ENCODE assay signal across 12 cellular contexts in the genomic region with DNA sequence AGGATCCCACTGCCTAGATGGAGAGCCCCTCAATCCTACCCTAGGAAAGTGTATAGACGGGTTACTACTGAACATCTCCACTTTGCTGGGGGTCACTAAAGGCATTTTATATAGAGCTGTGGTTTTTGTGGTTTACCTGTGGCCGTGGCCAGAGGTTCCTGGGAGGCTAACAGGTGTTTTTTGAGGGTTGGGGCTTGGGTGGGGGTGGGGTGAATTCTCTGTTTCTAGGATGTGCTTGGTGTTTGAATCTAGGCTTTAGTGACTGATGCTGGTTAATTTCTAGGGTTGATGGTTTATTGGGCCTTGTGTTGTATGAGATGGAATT. TPM values are rescaled to one million over a fixed set of nuclear protein-coding genes. Genes with fewer than 3 reads are reported as not detected.
DNase-seq lines count a peak whose midpoint lies in the region; ATAC-seq and TF ChIP-seq lines count a peak whose summit lies in the region.
"Had no signal": no experiment of that assay in that cellular context is flagged by ENCODE, and none has a peak within 500 bp of the region (broad histone marks: within the 10 kb centered on the region; RNA-seq: fewer than 3 reads in every experiment).

No MANE protein-coding gene starts in this region.

- CTCF ChIA-PET in PC-3 (lab: Charles Lee), result interaction anchor here (1.1 kb wide), 1 partner anchor 515 kb away, joined by 3 read pairs; no protein-coding TSS in a partner anchor

- TF ChIP-seq POLR2A in gastroesophageal sphincter (IDR thresholded peaks at IDR 0.05), result no peak

- 0% methylated on average over 1 of the region's 2 CpGs; no CpG with 5 or more reads in 1 of the 2 donors for whole genome bisulfite sequencing in gastroesophageal sphincter (ENCODE audit: low coverage in 1 of 2), 2 donors

- H3K27me3 Mint-ChIP-seq in activated naive CD8-positive, alpha-beta T cell treated with anti-CD3 and anti-CD28 coated beads for 36 hours, result peaks cover 95% of the 10 kb centered on the region

- H3K9me2 ChIP-seq in PC-3 (replicated peaks; ENCODE audit: low read length), result no peaks in the 10 kb centered on the region

- no TSS peak for BruUV-seq in PC-3 (replicated peaks; lab: Mats Ljungman, UMichigan)

- peaks cover 6% of the 10 kb centered on the region for H3K9me3 Mint-ChIP-seq in activated naive CD8-positive, alpha-beta T cell treated with anti-CD3 and anti-CD28 coated beads for 36 hours
- H3K9me3 Mint-ChIP-seq: stimulated activated naive CD8-positive, alpha-beta T cell treated with anti-CD3 and anti-CD28 coated beads, Interleukin-15, Interleukin-2, amounts not matched to agents 100 ng/mL and 50 ng/mL, for 24 hours had no signal

- ATAC-seq in PC-3 (no peak), gastroesophageal sphincter (no peak), GM19351 (IDR thresholded peaks at IDR 0.05; ENCODE audit: unreplicated experiment) (no peak)

- DNase-seq in PC-3 (no peak), ecto neural progenitor cell (ENCODE audit: low spot score) (no peak), dorsolateral prefrontal cortex (no peak)
- DNase-seq in activated naive CD8-positive, alpha-beta T cell treated with anti-CD3 and anti-CD28 coated beads for 36 hours, result no peak
- DNase-seq: activated CD4-positive, CD25-positive, alpha-beta regulatory T cell treated with anti-CD3 and anti-CD28 coated beads, Interleukin-2, amount 50 U/mL, for 72 hours; activated effector memory CD4-positive, alpha-beta T cell treated with anti-CD3 and anti-CD28 coated beads, Interleukin-2, amount 50 U/mL, for 16 hours; NCI-H187 treated with DMSO at 0.1 percent for 48 hours had no signal

- no peak overlapping the region for H3K4me3 Mint-ChIP-seq in activated naive CD8-positive, alpha-beta T cell treated with anti-CD3 and anti-CD28 coated beads for 36 hours
- H3K4me3 Mint-ChIP-seq: stimulated activated naive CD8-positive, alpha-beta T cell treated with anti-CD3 and anti-CD28 coated beads, Interleukin-15, Interleukin-2, amounts not matched to agents 100 ng/mL and 50 ng/mL, for 24 hours had no signal

- peaks cover 28% of the 10 kb centered on the region for H3K4me1 Mint-ChIP-seq in activated naive CD8-positive, alpha-beta T cell treated with anti-CD3 and anti-CD28 coated beads for 36 hours

- H4K20me1 ChIP-seq in PC-3 (ENCODE audit: low read length), result no peaks in the 10 kb centered on the region

- H3K9me3 ChIP-seq in PC-3 (ENCODE audit: low read length) (no peaks in the 10 kb centered on the region), gastroesophageal sphincter (no peaks in the 10 kb centered on the region), skeletal muscle satellite cell (replicated peaks; ENCODE audit: low read length) (no peaks in the 10 kb centered on the region)

- peak overlapping the region; percentile 11; the same call in 1 of the 2 replicates for H3K4me3 ChIP-seq in GM08714 (ENCODE audit: low read length)
- H3K4me3 ChIP-seq in PC-3 (ENCODE audit: low read length), result peak overlapping the region; percentile 91
- H3K4me3 ChIP-seq in gastroesophageal sphincter, result peak overlapping the region in 1 of 2 donors; percentile 50
- H3K4me3 ChIP-seq in skeletal muscle satellite cell (ENCODE audit: low read length), result peak overlapping the region; percentile 86
- no peak overlapping the region for H3K4me3 ChIP-seq in dorsolateral prefrontal cortex

- no peaks in the 10 kb centered on the region for H3K36me3 ChIP-seq in PC-3 (ENCODE audit: low read depth, low read length)
- no peaks in the 10 kb centered on the region for H3K36me3 ChIP-seq in gastroesophageal sphincter
- H3K36me3 ChIP-seq in skeletal muscle satellite cell (ENCODE audit: insufficient read depth, low read length), result no peaks in the 10 kb centered on the region

- intact Hi-C loops in PC-3 (cut with micrococcal nuclease) (loop anchor here (2.0 kb wide), 2 partner anchors 132 to 310 kb away; a partner anchor contains a TSS), dorsolateral prefrontal cortex (cut with DNase I) (loop anchor here in 1 of 2 donors (5.0 kb wide), 1 partner anchor 675 kb away; no protein-coding TSS in a partner anchor)

- H3K27me3 ChIP-seq in PC-3 (ENCODE audit: low read length), result no peaks in the 10 kb centered on the region
- H3K27me3 ChIP-seq in gastroesophageal sphincter, result peaks cover 100% of the 10 kb centered on the region
- no peaks in the 10 kb centered on the region for H3K27me3 ChIP-seq in skeletal muscle satellite cell (ENCODE audit: control insufficient read depth, insufficient read depth, low read length)
- peaks cover 12 to 100% (median 91%) of the 10 kb centered on the region in 45 donors for H3K27me3 ChIP-seq in dorsolateral prefrontal cortex

- H3K27ac ChIP-seq in PC-3 (ENCODE audit: low read length) (no peak overlapping the region), gastroesophageal sphincter (peak overlapping the region in 3 of 4 donors; percentile 63 to 76 (median 75)), dorsolateral prefrontal cortex (no peak overlapping the region)

- peaks cover 21% of the 10 kb centered on the region for H3K79me2 ChIP-seq in PC-3 (ENCODE audit: low read length)

- H3K4me2 ChIP-seq in PC-3 (ENCODE audit: low read length) (peak overlapping the region; percentile 94), skeletal muscle satellite cell (ENCODE audit: low read length) (peak overlapping the region; percentile 90)

- peaks cover 4% of the 10 kb centered on the region for H3F3A ChIP-seq in PC-3 (ENCODE audit: low read length, unreplicated experiment)

- H3K27ac Mint-ChIP-seq in activated naive CD8-positive, alpha-beta T cell treated with anti-CD3 and anti-CD28 coated beads for 36 hours, result no peak overlapping the region
- H3K27ac Mint-ChIP-seq: stimulated activated naive CD8-positive, alpha-beta T cell treated with anti-CD3 and anti-CD28 coated beads, Interleukin-15, Interleukin-2, amounts not matched to agents 100 ng/mL and 50 ng/mL, for 24 hours had no signal

- peak overlapping the region; percentile 90 for H2AFZ ChIP-seq in PC-3 (ENCODE audit: low read length)

- no peak for TF ChIP-seq EP300 in gastroesophageal sphincter (IDR thresholded peaks at IDR 0.05)

- peaks cover 9% of the 10 kb centered on the region for H3K36me3 Mint-ChIP-seq in activated naive CD8-positive, alpha-beta T cell treated with anti-CD3 and anti-CD28 coated beads for 36 hours

- H3K4me1 ChIP-seq in PC-3 (ENCODE audit: insufficient read depth, low read length) (peaks cover 17% of the 10 kb centered on the region), gastroesophageal sphincter (peaks cover 0 to 38% (median 15%) of the 10 kb centered on the region in 3 donors), skeletal muscle satellite cell (ENCODE audit: control insufficient read depth, insufficient read depth, low read length) (peaks cover 3% of the 10 kb centered on the region)

- H3K9ac ChIP-seq in PC-3 (ENCODE audit: low read length) (peak overlapping the region; percentile 73), skeletal muscle satellite cell (ENCODE audit: low read depth, low read length) (peak overlapping the region; percentile 86)

- POLR2A ChIA-PET in PC-3 (lab: Charles Lee; ENCODE audit: unreplicated experiment), result interaction anchor here (0.5 kb wide), 1 partner anchor 649 kb away, joined by 4 read pairs; no protein-coding TSS in a partner anchor

- no peak for TF ChIP-seq CTCF in PC-3 (conservative IDR thresholded peaks at IDR 0.05; ENCODE audit: low read depth, low read length)
- TF ChIP-seq CTCF in gastroesophageal sphincter (IDR thresholded peaks at IDR 0.05), result no peak
- TF ChIP-seq CTCF in dorsolateral prefrontal cortex (IDR thresholded peaks at IDR 0.05 in 54 of 56, conservative IDR thresholded peaks at IDR 0.05 in 2 of 56; ENCODE audit: low read depth in 1 of 56, partially characterized antibody in 56 of 56), result no peak

RNA-seq across cellular contexts. Expression of a gene that starts 7.7 kb away (rescaled TPM):
- total RNA-seq in PC-3 (2014; rRNA removed) (1.9 and 2.9 TPM in 2 replicates), gastroesophageal sphincter (1 to 10 TPM; 2.3 to 6.9 (median 3.4) TPM), dorsolateral prefrontal cortex (not detected)
- 6.6 and 9.0 TPM in 2 replicates for total RNA-seq in skeletal muscle satellite cell (2012; rRNA removed)
- total RNA-seq in activated naive CD8-positive, alpha-beta T cell treated with anti-CD3 and anti-CD28 coated beads for 36 hours, result not detected

RNA-seq across cellular contexts. Expression of a gene that starts 14.1 kb away (rescaled TPM):
- total RNA-seq in PC-3 (2014; rRNA removed) (0.29 and 1.8 TPM in 2 replicates), gastroesophageal sphincter (1 to 10 TPM in 2 of 4 donors, under 1 TPM in 1, not detected in 1; 0.69 to 3.6 (median 1.3) TPM), dorsolateral prefrontal cortex (not detected)
- total RNA-seq in skeletal muscle satellite cell (2012; rRNA removed), result 1.1 and 2.5 TPM in 2 replicates
- total RNA-seq in activated naive CD8-positive, alpha-beta T cell treated with anti-CD3 and anti-CD28 coated beads for 36 hours, result not detected

RNA-seq across cellular contexts. Expression of a gene that starts 14.7 kb away (rescaled TPM):
- total RNA-seq in PC-3 (2014; rRNA removed), result not detected in 2 replicates
- total RNA-seq in gastroesophageal sphincter, result 1 to 10 TPM in 2 of 4 donors, under 1 TPM in 2; 0.47 to 2.9 (median 1.2) TPM
- total RNA-seq in skeletal muscle satellite cell (2012; rRNA removed), result 1.1 and 1.3 TPM in 2 replicates
- not detected for total RNA-seq in activated naive CD8-positive, alpha-beta T cell treated with anti-CD3 and anti-CD28 coated beads for 36 hours
- under 1 TPM in 1 of 120 experiments, not detected in 119; 0.23 TPM for total RNA-seq in dorsolateral prefrontal cortex

RNA-seq across cellular contexts. Expression of a gene that starts 19.9 kb away (rescaled TPM):
- 3.0 and 4.4 TPM in 2 replicates for total RNA-seq in PC-3 (2014; rRNA removed)
- 1 to 10 TPM; 1.8 to 2.7 (median 2.2) TPM for total RNA-seq in gastroesophageal sphincter
- total RNA-seq in skeletal muscle satellite cell (2012; rRNA removed), result 1.1 and 2.8 TPM in 2 replicates
- not detected for total RNA-seq in activated naive CD8-positive, alpha-beta T cell treated with anti-CD3 and anti-CD28 coated beads for 36 hours
- 1 to 10 TPM in 1 of 120 experiments, under 1 TPM in 43, not detected in 76; 0.19 to 1.1 (median 0.33) TPM for total RNA-seq in dorsolateral prefrontal cortex

RNA-seq across cellular contexts. Expression of a gene that starts 20.6 kb away (rescaled TPM):
- total RNA-seq in PC-3 (2014; rRNA removed) (not detected in 2 replicates), gastroesophageal sphincter (under 1 TPM in 3 of 4 donors, not detected in 1; 0.31 to 0.67 (median 0.52) TPM), dorsolateral prefrontal cortex (under 1 TPM in 1 of 120 experiments, not detected in 119; 0.24 TPM)
- total RNA-seq in skeletal muscle satellite cell (2012; rRNA removed), result 0.22 and 0.25 TPM in 2 replicates
- not detected for total RNA-seq in activated naive CD8-positive, alpha-beta T cell treated with anti-CD3 and anti-CD28 coated beads for 36 hours

Comparison
In these comparisons a context has a peak if more than half of its experiments do, and no peak if none do; other contexts are left out.
1. H3K4me3 ChIP-seq: peak in GM08714 (single experiment), PC-3 (single experiment) and skeletal muscle satellite cell (single experiment); none in dorsolateral prefrontal cortex (0 of 59).
2. H3K27ac ChIP-seq: peak in gastroesophageal sphincter (3 of 4); none in PC-3 (single experiment) and dorsolateral prefrontal cortex (0 of 59).